Comparison of ENCODE assay signal across 18 cellular contexts in genomic region chr2:26870585-26871095, GRCh38. TPM values are rescaled to one million over a fixed set of nuclear protein-coding genes. Genes with fewer than 3 reads are reported as not detected.
DNase-seq lines count a peak whose midpoint lies in the region; ATAC-seq, FAIRE-seq and TF ChIP-seq lines count a peak whose summit lies in the region.
"Had no signal": no experiment of that assay in that cellular context is flagged by ENCODE, and none has a peak within 500 bp of the region (broad histone marks: within the 10 kb centered on the region; RNA-seq: fewer than 3 reads in every experiment).

No MANE protein-coding gene starts in this region.

- no peaks in the 10 kb centered on the region for H3K9me3 Mint-ChIP-seq in progenitor cell of endocrine pancreas (ENCODE audit: low read depth)
- H3K9me3 Mint-ChIP-seq: CD8-positive, alpha-beta memory T cell had no signal

- no peak overlapping the region for H3K23ac ChIP-seq in mesenchymal stem cell (ENCODE audit: low read length in 2 of 2)

- H3K9ac ChIP-seq in kidney (ENCODE audit: low read length in 2 of 2) (no peak overlapping the region), mesenchymal stem cell (ENCODE audit: low read length) (no peak overlapping the region)
- H3K9ac ChIP-seq: BLaER1, GM23248 had no signal

- H3K36me3 Mint-ChIP-seq in T-helper 17 cell (ENCODE audit: low read depth) (no peaks in the 10 kb centered on the region), progenitor cell of endocrine pancreas (ENCODE audit: insufficient read depth) (peaks cover 1% of the 10 kb centered on the region)
- H3K36me3 Mint-ChIP-seq: CD8-positive, alpha-beta memory T cell had no signal

- H3K18ac ChIP-seq in mesenchymal stem cell (ENCODE audit: low read depth in 1 of 2, low read length in 2 of 2), result no peak overlapping the region

- H4K91ac ChIP-seq in mesenchymal stem cell (ENCODE audit: low read length), result no peak overlapping the region

- WGBS in mesenchymal stem cell, result 88% methylated on average over 3 of the region's 4 CpGs
- WGBS in upper lobe of left lung, 2 donors, result 87 to 94% methylated on average over 4 of the region's 4 CpGs

- peaks cover 39 to 71% of the 10 kb centered on the region in 2 experiments for H3K27me3 ChIP-seq in mesenchymal stem cell (ENCODE audit: control insufficient read depth in 1 of 2, insufficient read depth in 1 of 2, low read length in 2 of 2)
- H3K27me3 ChIP-seq in upper lobe of left lung, result no peaks in the 10 kb centered on the region
- H3K27me3 ChIP-seq: BLaER1 had no signal

- H3K4me3 ChIP-seq in kidney (ENCODE audit: low read length in 2 of 2) (no peak overlapping the region), mesenchymal stem cell (ENCODE audit: insufficient read depth in 1 of 2, low read depth in 1 of 2, low read length in 2 of 2) (no peak overlapping the region), upper lobe of left lung (no peak overlapping the region)
- H3K4me3 ChIP-seq: A549, BLaER1, GM23248 had no signal

- H3K27ac ChIP-seq in kidney (ENCODE audit: low read depth in 2 of 2, low read length in 2 of 2) (no peak overlapping the region), mesenchymal stem cell (ENCODE audit: low read length, poor library complexity, severe bottlenecking) (no peak overlapping the region), upper lobe of left lung (no peak overlapping the region)
- H3K27ac ChIP-seq: A549, BLaER1, GM23248, HL-60 had no signal

- FAIRE-seq in RCC 7860 (lab: Jason Lieb, UNC) (peak; percentile 74), kidney (lab: Jason Lieb, UNC) (peak; percentile 62)
- FAIRE-seq: A549, H54 had no signal

- no peak overlapping the region for H2AFZ ChIP-seq in mesenchymal stem cell (ENCODE audit: low read depth, low read length)
- H2AFZ ChIP-seq: GM23248 had no signal

- no peak overlapping the region for H2AK5ac ChIP-seq in mesenchymal stem cell (ENCODE audit: low read length, severe bottlenecking)

- H3K4me1 Mint-ChIP-seq in T-helper 17 cell (no peaks in the 10 kb centered on the region), progenitor cell of endocrine pancreas (ENCODE audit: low read depth) (peaks cover 6% of the 10 kb centered on the region)
- H3K4me1 Mint-ChIP-seq: CD8-positive, alpha-beta memory T cell had no signal

- peak overlapping the region; percentile 56 for H3K4me2 ChIP-seq in mesenchymal stem cell (ENCODE audit: low read length, poor library complexity, severe bottlenecking)
- H3K4me2 ChIP-seq: A549, BLaER1 had no signal

- H3K14ac ChIP-seq in mesenchymal stem cell (ENCODE audit: low read length in 2 of 2), result no peak overlapping the region

- H3K9me3 ChIP-seq in kidney (ENCODE audit: control insufficient read depth in 1 of 2, low read length in 2 of 2) (no peaks in the 10 kb centered on the region), mesenchymal stem cell (ENCODE audit: control insufficient read depth, low read length) (no peaks in the 10 kb centered on the region), upper lobe of left lung (no peaks in the 10 kb centered on the region), T-helper 17 cell (ENCODE audit: control insufficient read depth, low read length, poor library complexity, severe bottlenecking) (no peaks in the 10 kb centered on the region)
- H3K9me3 ChIP-seq: A549, BLaER1, Caco-2 had no signal

- TF ChIP-seq CTCF in kidney (IDR thresholded peaks at IDR 0.05; ENCODE audit: borderline replicate concordance, extremely low read depth, insufficient read depth), result no peak
- TF ChIP-seq CTCF in upper lobe of left lung (IDR thresholded peaks at IDR 0.05), result no peak
- no peak for TF ChIP-seq CTCF in progenitor cell of endocrine pancreas (IDR thresholded peaks at IDR 0.05; ENCODE audit: unreplicated experiment)

- no peaks in the 10 kb centered on the region for H3K79me1 ChIP-seq in mesenchymal stem cell (replicated peaks; ENCODE audit: low read length, poor library complexity, severe bottlenecking)

- no peak overlapping the region for H4K8ac ChIP-seq in mesenchymal stem cell (ENCODE audit: low read length)

- intact Hi-C loops in kidney (cut with DNase I), result no loop called here

- H2BK5ac ChIP-seq in mesenchymal stem cell (ENCODE audit: low read depth, low read length, poor library complexity, severe bottlenecking), result no peak overlapping the region

- H3K4me1 ChIP-seq in kidney (ENCODE audit: control insufficient read depth in 1 of 2, insufficient read depth in 1 of 2, low read depth in 1 of 2, low read length in 2 of 2) (peaks cover 0 to 6% of the 10 kb centered on the region in 2 donors), mesenchymal stem cell (ENCODE audit: control insufficient read depth, insufficient read depth, low read depth, low read length) (peaks cover 3% of the 10 kb centered on the region), upper lobe of left lung (no peaks in the 10 kb centered on the region)
- H3K4me1 ChIP-seq: A549, BLaER1, Caco-2 had no signal

- H2BK15ac ChIP-seq in mesenchymal stem cell (ENCODE audit: low read depth, poor library complexity, severe bottlenecking), result no peak overlapping the region

- DNase-seq in RCC 7860 (ENCODE audit: low spot score), result no peak
- DNase-seq in kidney, result no peak
- no peak for DNase-seq in mesenchymal stem cell
- DNase-seq in upper lobe of left lung, result no peak
- DNase-seq in T-helper 17 cell, result no peak
- no peak for DNase-seq in progenitor cell of endocrine pancreas (ENCODE audit: low spot score, unreplicated experiment)
- DNase-seq: AML-193; Caco-2; CD8-positive, alpha-beta memory T cell; DMS53; GF-D8; GM23248 had no signal

- no peak overlapping the region for H3K4me3 Mint-ChIP-seq in T-helper 17 cell
- H3K4me3 Mint-ChIP-seq in progenitor cell of endocrine pancreas (ENCODE audit: low read depth), result no peak overlapping the region
- H3K4me3 Mint-ChIP-seq: CD8-positive, alpha-beta memory T cell had no signal

- ATAC-seq in upper lobe of left lung (ENCODE audit: low FRiP score in 2 of 2) (no peak), T-helper 17 cell (no peak), HG03354 (IDR thresholded peaks at IDR 0.05; ENCODE audit: poor library complexity, severe bottlenecking, unreplicated experiment) (no peak)
- ATAC-seq: A549, HCT116 had no signal

- no peak for TF ChIP-seq EP300 in upper lobe of left lung (IDR thresholded peaks at IDR 0.05)

- H3K27me3 Mint-ChIP-seq in T-helper 17 cell (peaks cover 51% of the 10 kb centered on the region), progenitor cell of endocrine pancreas (no peaks in the 10 kb centered on the region)

- H3K36me3 ChIP-seq in kidney (ENCODE audit: control insufficient read depth in 1 of 2, insufficient read depth in 2 of 2, low read length in 2 of 2) (no peaks in the 10 kb centered on the region), mesenchymal stem cell (ENCODE audit: control insufficient read depth in 1 of 2, insufficient read depth in 2 of 2, low read depth in 1 of 2, low read length in 2 of 2) (no peaks in the 10 kb centered on the region), upper lobe of left lung (no peaks in the 10 kb centered on the region)
- H3K36me3 ChIP-seq: BLaER1 had no signal

- no peak overlapping the region for H2BK120ac ChIP-seq in mesenchymal stem cell (ENCODE audit: low read depth, low read length)

- H3K27ac Mint-ChIP-seq in T-helper 17 cell (no peak overlapping the region), progenitor cell of endocrine pancreas (no peak overlapping the region)

- TF ChIP-seq POLR2A in upper lobe of left lung (IDR thresholded peaks at IDR 0.05), result no peak

- H2BK12ac ChIP-seq in mesenchymal stem cell (ENCODE audit: low read length in 2 of 2), result no peak overlapping the region

- H3K4ac ChIP-seq in mesenchymal stem cell (ENCODE audit: low read depth in 1 of 2, low read length in 2 of 2), result no peak overlapping the region

RNA-seq across cellular contexts. Expression of gene DPYSL5, which starts 22.7 kb away (rescaled TPM):
- not detected for total RNA-seq in kidney
- not detected for polyA plus RNA-seq in kidney (ENCODE audit: insufficient read depth, low read depth, low replicate concordance)
- not detected for polyA plus RNA-seq in mesenchymal stem cell (2013, experiment 1 of 2)
- not detected for polyA plus RNA-seq in mesenchymal stem cell (2013, experiment 2 of 2)
- total RNA-seq in upper lobe of left lung, result not detected
- total RNA-seq in T-helper 17 cell, result not detected
- total RNA-seq in progenitor cell of endocrine pancreas, result 70.3 and 75.0 TPM in 2 replicates
- total RNA-seq: CD8-positive, alpha-beta memory T cell; GM23248 had no signal
- polyA plus RNA-seq: CD8-positive, alpha-beta memory T cell; GM23248 had no signal

Comparison
In these comparisons a context has a peak if more than half of its experiments do, and no peak if none do; other contexts are left out.
1. RNA of gene DPYSL5, which starts 22.7 kb away (total RNA-seq): 70.3 to 75.0 TPM in progenitor cell of endocrine pancreas; not detected in kidney (single experiment), not detected in upper lobe of left lung and not detected in T-helper 17 cell; every median in the first group is over 10 times any median in the second.